Comparison of ENCODE assay signal across 9 cellular contexts in genomic region chr3:158768881-158769518, GRCh38. TPM values are rescaled to one million over a fixed set of nuclear protein-coding genes. Genes with fewer than 3 reads are reported as not detected.
A peak's percentile ranks its signal among the peaks of the same experiment; 100 is the strongest.
DNase-seq lines count a peak whose midpoint lies in the region; ATAC-seq, FAIRE-seq and TF ChIP-seq lines count a peak whose summit lies in the region.
"Had no signal": no experiment of that assay in that cellular context is flagged by ENCODE, and none has a peak within 500 bp of the region (broad histone marks: within the 10 kb centered on the region; RNA-seq: fewer than 3 reads in every experiment).

No MANE protein-coding gene starts in this region.

- no peak overlapping the region for H3K4ac ChIP-seq in mesenchymal stem cell (ENCODE audit: low read depth in 1 of 2, low read length in 2 of 2)

- H3K36me3 Mint-ChIP-seq in type B pancreatic cell: no peaks in the 10 kb centered on the region
- no peaks in the 10 kb centered on the region for H3K36me3 Mint-ChIP-seq in activated CD4-positive, alpha-beta T cell treated with anti-CD3 and anti-CD28 coated beads for 36 hours (ENCODE audit: low read depth)

- H3K18ac ChIP-seq in mesenchymal stem cell (ENCODE audit: low read depth in 1 of 2, low read length in 2 of 2): no peak overlapping the region

- TF ChIP-seq CTCF in endothelial cell of umbilical vein (IDR thresholded peaks at IDR 0.05; ENCODE audit: extremely low read depth in 1 of 2, insufficient read depth in 1 of 2, low read depth in 1 of 2, low read length in 2 of 2) (no peak), type B pancreatic cell (conservative IDR thresholded peaks at IDR 0.05) (no peak)

- DNase-seq in M059J (ENCODE audit: low read depth) (peak; percentile 97), endothelial cell of umbilical vein (ENCODE audit: low read depth, low spot score) (peak; percentile 85), mesenchymal stem cell (peak; percentile 90), type B pancreatic cell (ENCODE audit: extremely low spot score, unreplicated experiment) (no peak), activated T-cell treated with anti-CD3 and anti-CD28 coated beads for 4 hours (no peak), DMS153 (lab: John Stamatoyannopoulos, UW) (no peak)
- DNase-seq in effector CD4-positive, alpha-beta T cell: no peak
- DNase-seq in activated CD4-positive, alpha-beta T cell treated with anti-CD3 and anti-CD28 coated beads for 36 hours: no peak
- DNase-seq: NCI-H187 had no signal

- H3K4me1 Mint-ChIP-seq in type B pancreatic cell (ENCODE audit: unreplicated experiment): peaks cover 39% of the 10 kb centered on the region
- no peaks in the 10 kb centered on the region for H3K4me1 Mint-ChIP-seq in activated CD4-positive, alpha-beta T cell treated with anti-CD3 and anti-CD28 coated beads for 36 hours

- H2BK120ac ChIP-seq in mesenchymal stem cell (ENCODE audit: low read depth, low read length): no peak overlapping the region

- no peaks in the 10 kb centered on the region for H3K9me3 ChIP-seq in endothelial cell of umbilical vein (replicated peaks; ENCODE audit: control insufficient read depth, insufficient read depth, low read length)
- no peaks in the 10 kb centered on the region for H3K9me3 ChIP-seq in mesenchymal stem cell (ENCODE audit: control insufficient read depth, low read length)

- H3K27ac ChIP-seq in endothelial cell of umbilical vein (ENCODE audit: insufficient read depth, low read depth, low read length) (peak overlapping the region; percentile 3), mesenchymal stem cell (ENCODE audit: low read length, poor library complexity, severe bottlenecking) (no peak overlapping the region)

- no peak overlapping the region for H3K4me3 ChIP-seq in endothelial cell of umbilical vein (replicated peaks in 1 of 3; ENCODE audit: insufficient read depth in 1 of 3, low read depth in 1 of 3, low read length in 3 of 3)
- peak overlapping the region in 1 of 2 experiments; percentile 63 for H3K4me3 ChIP-seq in mesenchymal stem cell (ENCODE audit: insufficient read depth in 1 of 2, low read depth in 1 of 2, low read length in 2 of 2)

- H2AK5ac ChIP-seq in mesenchymal stem cell (ENCODE audit: low read length, severe bottlenecking): no peak overlapping the region

- H3K79me2 ChIP-seq in endothelial cell of umbilical vein (ENCODE audit: control insufficient read depth, insufficient read depth, low read length): no peaks in the 10 kb centered on the region

- H2AFZ ChIP-seq in endothelial cell of umbilical vein (ENCODE audit: low read depth, low read length): peak overlapping the region; percentile 70
- no peak overlapping the region for H2AFZ ChIP-seq in mesenchymal stem cell (ENCODE audit: low read depth, low read length)

- BruUV-seq in endothelial cell of umbilical vein (replicated peaks; lab: Mats Ljungman, UMichigan): no TSS peak

- H3K4me1 ChIP-seq in endothelial cell of umbilical vein (ENCODE audit: control insufficient read depth, extremely low read depth, insufficient read depth, low read length): peaks cover 23% of the 10 kb centered on the region
- H3K4me1 ChIP-seq in mesenchymal stem cell (ENCODE audit: control insufficient read depth, insufficient read depth, low read depth, low read length): peaks cover 8% of the 10 kb centered on the region

- no peaks in the 10 kb centered on the region for H3K9me3 Mint-ChIP-seq in type B pancreatic cell
- no peaks in the 10 kb centered on the region for H3K9me3 Mint-ChIP-seq in activated CD4-positive, alpha-beta T cell treated with anti-CD3 and anti-CD28 coated beads for 36 hours (ENCODE audit: low read depth)

- FAIRE-seq in endothelial cell of umbilical vein (lab: Jason Lieb, UNC): peak; percentile 79

- H3K36me3 ChIP-seq in endothelial cell of umbilical vein (ENCODE audit: control insufficient read depth in 2 of 2, extremely low read depth in 1 of 2, insufficient read depth in 2 of 2, low read length in 2 of 2): no peaks in the 10 kb centered on the region
- H3K36me3 ChIP-seq in mesenchymal stem cell (ENCODE audit: control insufficient read depth in 1 of 2, insufficient read depth in 2 of 2, low read depth in 1 of 2, low read length in 2 of 2): no peaks in the 10 kb centered on the region

- peak overlapping the region in 1 of 2 experiments; percentile 48 for H2BK12ac ChIP-seq in mesenchymal stem cell (ENCODE audit: low read length in 2 of 2)

- H4K20me1 ChIP-seq in endothelial cell of umbilical vein (replicated peaks; ENCODE audit: control insufficient read depth, extremely low read depth, insufficient read depth, low read length): no peaks in the 10 kb centered on the region

- H3K23ac ChIP-seq in mesenchymal stem cell (ENCODE audit: low read length in 2 of 2): no peak overlapping the region

- H3K27me3 ChIP-seq in endothelial cell of umbilical vein (ENCODE audit: control insufficient read depth in 2 of 2, insufficient read depth in 2 of 2, low read length in 2 of 2) (no peaks in the 10 kb centered on the region), mesenchymal stem cell (ENCODE audit: control insufficient read depth in 1 of 2, insufficient read depth in 1 of 2, low read length in 2 of 2) (no peaks in the 10 kb centered on the region)

- H3K4me3 Mint-ChIP-seq in type B pancreatic cell: peak overlapping the region; percentile 62
- H3K4me3 Mint-ChIP-seq in activated CD4-positive, alpha-beta T cell treated with anti-CD3 and anti-CD28 coated beads for 36 hours: no peak overlapping the region

- H4K91ac ChIP-seq in mesenchymal stem cell (ENCODE audit: low read length): no peak overlapping the region

- no peaks in the 10 kb centered on the region for H3K79me1 ChIP-seq in mesenchymal stem cell (replicated peaks; ENCODE audit: low read length, poor library complexity, severe bottlenecking)

- intact Hi-C loops in endothelial cell of umbilical vein (cut with micrococcal nuclease): loop anchor here (1.0 to 2.0 kb wide), 2 partner anchors 20 to 42 kb away; no protein-coding TSS in a partner anchor
- intact Hi-C loops in activated CD4-positive, alpha-beta T cell treated with anti-CD3 and anti-CD28 coated beads for 36 hours (cut with DNase I, micrococcal nuclease): no loop called here

- no peak for ATAC-seq in activated CD4-positive, alpha-beta T cell treated with anti-CD3 and anti-CD28 coated beads for 36 hours

- TF ChIP-seq POLR2A in endothelial cell of umbilical vein (IDR thresholded peaks at IDR 0.05; ENCODE audit: low read depth, low read length): peak; percentile 57

- 77% methylated on average over 5 of the region's 8 CpGs for WGBS in mesenchymal stem cell

- H3K4me2 ChIP-seq in endothelial cell of umbilical vein (ENCODE audit: insufficient read depth, low read length) (peak overlapping the region; percentile 26), mesenchymal stem cell (ENCODE audit: low read length, poor library complexity, severe bottlenecking) (no peak overlapping the region)

- no peak overlapping the region for H2BK15ac ChIP-seq in mesenchymal stem cell (ENCODE audit: low read depth, poor library complexity, severe bottlenecking)

- dilution Hi-C loops in endothelial cell of umbilical vein (cut with MboI; ENCODE audit: extremely low pct_ligation_motif_present, low sequenced_read_pairs): no loop called here

- H3K9ac ChIP-seq in endothelial cell of umbilical vein (replicated peaks; ENCODE audit: extremely low read depth, insufficient read depth, low read length): no peak overlapping the region
- H3K9ac ChIP-seq in mesenchymal stem cell (ENCODE audit: low read length): peak overlapping the region; percentile 81

- no peaks in the 10 kb centered on the region for H3K27me3 Mint-ChIP-seq in type B pancreatic cell
- no peaks in the 10 kb centered on the region for H3K27me3 Mint-ChIP-seq in activated CD4-positive, alpha-beta T cell treated with anti-CD3 and anti-CD28 coated beads for 36 hours

- POLR2A ChIA-PET in endothelial cell of umbilical vein (lab: Charles Lee): interaction anchor here (1.0 kb wide), 1 partner anchor 1068 kb away, joined by 3 read pairs; no protein-coding TSS in a partner anchor
- POLR2A ChIA-PET in activated CD4-positive, alpha-beta T cell treated with anti-CD3 and anti-CD28 coated beads for 36 hours (lab: Charles Lee): no interaction called here

- H2BK5ac ChIP-seq in mesenchymal stem cell (ENCODE audit: low read depth, low read length, poor library complexity, severe bottlenecking): no peak overlapping the region

- no peak overlapping the region for H3K14ac ChIP-seq in mesenchymal stem cell (ENCODE audit: low read length in 2 of 2)

- CTCF ChIA-PET in endothelial cell of umbilical vein (lab: Charles Lee): interaction anchor here (0.6 to 3.7 kb wide), 6 partner anchors 14 to 428 kb away, joined by 3 to 14 read pairs (median 4); no protein-coding TSS in a partner anchor
- CTCF ChIA-PET in activated CD4-positive, alpha-beta T cell treated with anti-CD3 and anti-CD28 coated beads for 36 hours (lab: Charles Lee): interaction anchor here (0.9 kb wide), 1 partner anchor 9 kb away, joined by 4 read pairs; no protein-coding TSS in a partner anchor

- peak overlapping the region; percentile 91 for H3K27ac Mint-ChIP-seq in type B pancreatic cell
- no peak overlapping the region for H3K27ac Mint-ChIP-seq in activated CD4-positive, alpha-beta T cell treated with anti-CD3 and anti-CD28 coated beads for 36 hours

- no peak overlapping the region for H4K8ac ChIP-seq in mesenchymal stem cell (ENCODE audit: low read length)

- no peaks in the 10 kb centered on the region for H3K9me1 ChIP-seq in endothelial cell of umbilical vein (replicated peaks; ENCODE audit: control insufficient read depth, extremely low read depth, insufficient read depth, low read length)

RNA-seq across cellular contexts. Expression of gene MFSD1, which starts 32.9 kb away (rescaled TPM):
- 139 and 180 TPM in 2 replicates for total RNA-seq in M059J (2014; rRNA removed; shearing (Covaris generic))
- 38.2 and 38.3 TPM in 2 replicates for total RNA-seq in endothelial cell of umbilical vein
- polyA plus RNA-seq in endothelial cell of umbilical vein: 51.2 and 65.1 TPM in 2 replicates
- polyA plus RNA-seq in endothelial cell of umbilical vein (2011; cell fraction: cytosol; rRNA removed): 30.8 and 32.1 TPM in 2 replicates
- polyA plus RNA-seq in endothelial cell of umbilical vein (2011; cell fraction: nucleus; rRNA removed): 33.2 and 44.2 TPM in 2 replicates
- 38.5 and 57.3 TPM in 2 replicates for polyA plus RNA-seq in endothelial cell of umbilical vein (2012)
- polyA minus RNA-seq in endothelial cell of umbilical vein: 82.8 and 84.1 TPM in 2 replicates
- polyA minus RNA-seq in endothelial cell of umbilical vein (2011; cell fraction: cytosol; rRNA and poly(A)+ RNA removed): 32.4 TPM
- polyA minus RNA-seq in endothelial cell of umbilical vein (2011; cell fraction: nucleus; rRNA and poly(A)+ RNA removed): 32.6 and 49.6 TPM in 2 replicates
- polyA plus RNA-seq in mesenchymal stem cell (2013, experiment 1 of 2): 54.1 TPM
- 57.1 TPM for polyA plus RNA-seq in mesenchymal stem cell (2013, experiment 2 of 2)
- 30.5 and 44.1 TPM in 2 replicates for total RNA-seq in type B pancreatic cell (ENCODE audit: low replicate concordance)
- total RNA-seq in activated CD4-positive, alpha-beta T cell treated with anti-CD3 and anti-CD28 coated beads for 36 hours: 10 to 100 TPM in 1 of 2 experiments, 1 to 10 TPM in 1; 6.9 to 13.1 TPM

RNA-seq across cellular contexts. Expression of gene RARRES1, which starts 36.7 kb away (rescaled TPM):
- total RNA-seq in M059J (2014; rRNA removed; shearing (Covaris generic)): 1.8 and 3.7 TPM in 2 replicates
- total RNA-seq in endothelial cell of umbilical vein (1.5 and 1.8 TPM in 2 replicates), type B pancreatic cell (ENCODE audit: low replicate concordance) (15.9 and 57.7 TPM in 2 replicates)
- 0.98 and 1.2 TPM in 2 replicates for polyA plus RNA-seq in endothelial cell of umbilical vein
- polyA plus RNA-seq in endothelial cell of umbilical vein (2011; cell fraction: cytosol; rRNA removed): 0.68 and 0.71 TPM in 2 replicates
- polyA plus RNA-seq in endothelial cell of umbilical vein (2011; cell fraction: nucleus; rRNA removed): 0.54 and 0.98 TPM in 2 replicates
- 1.6 and 3.2 TPM in 2 replicates for polyA plus RNA-seq in endothelial cell of umbilical vein (2012)
- polyA minus RNA-seq in endothelial cell of umbilical vein: 0.22 and 1.1 TPM in 2 replicates
- polyA minus RNA-seq in endothelial cell of umbilical vein (2011; cell fraction: cytosol; rRNA and poly(A)+ RNA removed): 5.6 TPM
- not detected in 2 replicates for polyA minus RNA-seq in endothelial cell of umbilical vein (2011; cell fraction: nucleus; rRNA and poly(A)+ RNA removed)
- polyA plus RNA-seq in mesenchymal stem cell (2013, experiment 1 of 2): 1.3 TPM
- 0.63 TPM for polyA plus RNA-seq in mesenchymal stem cell (2013, experiment 2 of 2)
- not detected for total RNA-seq in activated CD4-positive, alpha-beta T cell treated with anti-CD3 and anti-CD28 coated beads for 36 hours

Comparison
In these comparisons a context has a peak if more than half of its experiments do, and no peak if none do; other contexts are left out.
1. DNase-seq: peak in M059J (single experiment), endothelial cell of umbilical vein (single experiment) and mesenchymal stem cell (single experiment); none in type B pancreatic cell (single experiment), activated T-cell treated with anti-CD3 and anti-CD28 coated beads for 4 hours (single experiment), DMS153 (single experiment), effector CD4-positive, alpha-beta T cell (single experiment) and activated CD4-positive, alpha-beta T cell treated with anti-CD3 and anti-CD28 coated beads for 36 hours (single experiment).